Comparison of ENCODE assay signal across 28 cellular contexts in the genomic region with DNA sequence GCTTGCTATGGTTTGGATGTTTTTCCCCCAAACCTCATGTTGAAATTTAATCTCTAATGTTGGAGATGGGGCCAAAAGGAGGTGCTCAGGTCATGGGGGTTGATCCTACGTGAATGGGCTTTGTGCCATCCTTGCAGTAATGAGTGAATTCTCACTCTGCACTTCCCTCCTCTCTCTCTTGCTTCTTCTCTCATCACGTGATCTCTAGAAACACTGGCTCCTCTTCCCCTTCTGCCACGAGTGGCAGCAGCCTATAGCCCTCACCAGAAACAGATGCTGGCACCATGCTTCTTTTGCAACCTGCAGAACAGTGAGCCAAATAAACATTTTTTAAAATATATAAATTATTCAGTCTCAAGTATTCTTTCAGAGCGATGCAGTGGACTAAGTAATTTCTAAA. TPM values are rescaled to one million over a fixed set of nuclear protein-coding genes. Genes with fewer than 3 reads are reported as not detected.
"Had no signal": no experiment of that assay in that cellular context is flagged by ENCODE, and none has a peak within 500 bp of the region (broad histone marks: within the 10 kb centered on the region; RNA-seq: fewer than 3 reads in every experiment).

No MANE protein-coding gene starts in this region.

- H3K36me3 ChIP-seq: colonic mucosa, esophagus squamous epithelium, gastrocnemius medialis, sigmoid colon, transverse colon, vagina had no signal

- H3K4me3 ChIP-seq: colonic mucosa, dorsolateral prefrontal cortex, esophagus squamous epithelium, gastrocnemius medialis, sigmoid colon, smooth muscle cell, transverse colon, vagina had no signal

- H3K27ac ChIP-seq: colonic mucosa, dorsolateral prefrontal cortex, esophagus squamous epithelium, gastrocnemius medialis, sigmoid colon, transverse colon, vagina had no signal

- H3K4me2 ChIP-seq: smooth muscle cell had no signal

- H3K27me3 ChIP-seq: colonic mucosa, esophagus squamous epithelium, gastrocnemius medialis, sigmoid colon, transverse colon, vagina had no signal

- H3K4me1 ChIP-seq: colonic mucosa, esophagus squamous epithelium, gastrocnemius medialis, sigmoid colon, transverse colon, vagina had no signal

- H3K9me3 ChIP-seq: colonic mucosa, esophagus squamous epithelium, gastrocnemius medialis, sigmoid colon, transverse colon, vagina had no signal

- DNase-seq: activated CD4-positive, alpha-beta memory T cell treated with anti-CD3 and anti-CD28 coated beads, Interleukin-2, amount 10 ng/mL, durations not matched to agents 7 days and 5 days; activated CD4-positive, alpha-beta T cell treated with anti-CD3 and anti-CD28 coated beads for 4 hours; activated CD4-positive, CD25-positive, alpha-beta regulatory T cell; activated effector memory CD4-positive, alpha-beta T cell treated with Interleukin-2 at 50 U/mL for 16 hours; activated naive CD4-positive, alpha-beta T cell treated with anti-CD3 and anti-CD28 coated beads for 36 hours; activated naive CD8-positive, alpha-beta T cell treated with anti-CD3 and anti-CD28 coated beads, Interleukin-2, amount 10 ng/mL, durations not matched to agents 7 days and 5 days; activated T-cell treated with anti-CD3 and anti-CD28 coated beads, Interleukin-2, amount 50 U/mL, for 72 hours; amniotic stem cell; colonic mucosa; dorsolateral prefrontal cortex; effector memory CD8-positive, alpha-beta T cell; esophagus squamous epithelium; gastrocnemius medialis; hypothalamus; mesenchymal stem cell; posterior cingulate gyrus; sigmoid colon; stimulated activated CD4-positive, alpha-beta T cell treated with anti-CD3 and anti-CD28 coated beads, Interleukin-2, amount 100 ng/mL, for 48 hours; stimulated activated CD8-positive, alpha-beta memory T cell treated with anti-CD3 and anti-CD28 coated beads, Interleukin-4, amount 100 ng/mL, for 48 hours; stimulated activated naive B cell treated with anti-CD40 and anti-IgM and Interleukin-4, amounts not matched to agents 10 μg/mL and 1 μg/mL and 100 μg/mL, for 72 hours; transverse colon had no signal

RNA-seq across cellular contexts. Expression of a gene that starts 47.4 kb away (rescaled TPM):
- total RNA-seq: activated CD4-positive, alpha-beta memory T cell treated with anti-CD3 and anti-CD28 coated beads, Interleukin-2, amount 10 ng/mL, durations not matched to agents 7 days and 5 days; activated naive CD4-positive, alpha-beta T cell treated with anti-CD3 and anti-CD28 coated beads for 36 hours; activated naive CD8-positive, alpha-beta T cell treated with anti-CD3 and anti-CD28 coated beads, Interleukin-2, amount 10 ng/mL, durations not matched to agents 7 days and 5 days; activated T-cell treated with anti-CD3 and anti-CD28 coated beads, Interleukin-2, amount 50 U/mL, for 72 hours; bronchial epithelial cell; colonic mucosa; esophagus squamous epithelium; gastrocnemius medialis; liver; mononuclear cell; myocyte; renal cortical epithelial cell; sigmoid colon; transverse colon; vagina had no signal
